In the genomic region with DNA sequence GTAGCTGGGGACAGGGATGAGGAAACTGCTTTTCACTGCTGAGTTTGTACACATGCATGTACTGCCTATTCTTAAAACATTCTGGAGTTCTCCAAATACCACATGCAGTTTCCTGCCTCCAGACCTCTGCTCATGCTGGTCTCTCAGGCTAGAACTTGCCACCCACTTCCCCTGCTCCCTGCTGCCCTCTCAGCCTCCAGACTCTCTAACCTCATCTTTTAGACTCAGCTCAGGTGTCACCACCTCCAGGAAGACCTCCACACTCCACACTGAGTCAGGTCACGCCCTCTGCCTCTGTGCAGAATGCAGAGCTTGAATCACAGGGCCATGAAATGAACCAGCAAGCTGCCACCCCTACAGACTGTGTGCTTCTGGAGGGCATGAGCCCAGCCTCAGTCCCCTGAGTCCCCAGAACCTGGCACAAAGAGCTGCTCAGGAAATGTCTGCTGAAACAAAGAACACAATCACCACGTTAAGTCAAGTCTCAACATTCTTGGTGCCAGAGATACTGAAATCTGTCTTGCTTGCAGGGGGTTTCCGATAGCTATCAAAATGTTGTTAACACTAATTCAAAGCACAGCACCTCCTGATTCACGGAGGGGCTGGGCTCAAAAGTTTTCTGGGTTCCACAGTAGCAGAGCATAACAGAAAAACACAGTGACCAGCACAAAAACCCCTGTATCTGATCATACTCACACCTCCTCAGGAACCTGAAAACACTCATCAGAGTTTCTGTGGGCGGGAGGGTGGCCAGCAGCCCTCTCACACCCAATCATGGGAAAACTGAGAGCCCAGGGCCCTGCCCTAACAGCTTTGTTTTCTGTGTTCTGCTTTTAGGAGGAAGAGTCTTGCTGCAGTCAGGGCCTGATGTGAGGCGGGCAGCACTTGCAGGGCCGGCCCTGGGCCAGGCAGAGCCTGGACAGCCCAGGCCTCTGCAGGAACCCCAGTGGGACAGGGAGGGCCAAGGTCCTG, we compare ENCODE assay signal across 8 cellular contexts. TPM values are rescaled to one million over a fixed set of nuclear protein-coding genes. Genes with fewer than 3 reads are reported as not detected.
DNase-seq lines count a peak whose midpoint lies in the region; ATAC-seq and TF ChIP-seq lines count a peak whose summit lies in the region.

No MANE protein-coding gene starts in this region.

- H3K4me1 ChIP-seq in A673 (ENCODE audit: insufficient read depth, low read length, poor library complexity, severe bottlenecking): peaks cover 15% of the 10 kb centered on the region
- H3K4me1 ChIP-seq in esophagus muscularis mucosa: peaks cover 92 to 99% (median 98%) of the 10 kb centered on the region in 4 donors

- DNase-seq in A673 (ENCODE audit: low spot score) (no peak), GM19240 (ENCODE audit: insufficient read length, low spot score) (peak; percentile 66), esophagus muscularis mucosa (ENCODE audit: extremely low spot score) (no peak), NCI-H2107 (lab: John Stamatoyannopoulos, UW) (no peak), DMS79 treated with DMSO at 0.1 percent for 48 hours (lab: John Stamatoyannopoulos, UW) (no peak)
- peak; percentile 48 for DNase-seq in activated CD4-positive, alpha-beta T cell treated with anti-CD3 and anti-CD28 coated beads, Interleukin-2, amount 50 U/mL, for 1 hour

- H3K27me3 ChIP-seq in A673 (replicated peaks; ENCODE audit: insufficient read depth, low read depth, low read length, poor library complexity) (no peaks in the 10 kb centered on the region), esophagus muscularis mucosa (no peaks in the 10 kb centered on the region)

- intact Hi-C loops in A673 (cut with micrococcal nuclease; ENCODE audit: unreplicated experiment): no loop called here
- intact Hi-C loops in esophagus muscularis mucosa (cut with DNase I): no loop called here

- H3K36me3 ChIP-seq in A673 (ENCODE audit: insufficient read depth, low read length, poor library complexity, severe bottlenecking) (no peaks in the 10 kb centered on the region), esophagus muscularis mucosa (no peaks in the 10 kb centered on the region)

- POLR2A ChIA-PET in A673 (lab: Charles Lee; ENCODE audit: low non-redundant PET): interaction anchor here (0.5 kb wide), 1 partner anchor 1823 kb away, joined by 3 read pairs; no protein-coding TSS in a partner anchor

- H3K4me3 ChIP-seq in A673 (ENCODE audit: low read depth, low read length, poor library complexity, severe bottlenecking) (no peak overlapping the region), esophagus muscularis mucosa (peak overlapping the region in 1 of 4 donors; percentile 17), skin epidermis (no peak overlapping the region)

- no peak for TF ChIP-seq POLR2A in esophagus muscularis mucosa (IDR thresholded peaks at IDR 0.05; ENCODE audit: low read depth)

- peak overlapping the region; percentile 32 for H3K27ac ChIP-seq in A673 (ENCODE audit: low read depth, low read length, poor library complexity, severe bottlenecking)
- H3K27ac ChIP-seq in esophagus muscularis mucosa (replicated peaks in 1 of 4): peak overlapping the region; percentile 75 to 82 (median 80)
- H3K27ac ChIP-seq in skin epidermis: peak overlapping the region; percentile 40 to 92 (median 75)

- CTCF ChIA-PET in A673 (lab: Charles Lee): no interaction called here

- WGBS in esophagus muscularis mucosa: 49% methylated on average over 4 of the region's 7 CpGs

- no peaks in the 10 kb centered on the region for H3K9me3 ChIP-seq in A673 (ENCODE audit: low read depth, low read length, poor library complexity, severe bottlenecking)
- H3K9me3 ChIP-seq in esophagus muscularis mucosa: no peaks in the 10 kb centered on the region

- BruUV-seq in A673 (replicated peaks; lab: Mats Ljungman, UMichigan): no TSS peak

- TF ChIP-seq CTCF in A673 (conservative IDR thresholded peaks at IDR 0.05; ENCODE audit: low read depth, low read length) (no peak), esophagus muscularis mucosa (IDR thresholded peaks at IDR 0.05) (no peak)

- no peak for TF ChIP-seq EP300 in esophagus muscularis mucosa (IDR thresholded peaks at IDR 0.05)

- ATAC-seq in HG03280 (IDR thresholded peaks at IDR 0.05; ENCODE audit: unreplicated experiment): peak; percentile 60

RNA-seq across cellular contexts. Expression of gene FAM53B, which starts 21.1 kb away (rescaled TPM):
- total RNA-seq in A673 (2021) (18.3 and 19.8 TPM in 2 replicates), esophagus muscularis mucosa (10 to 100 TPM; 25.2 to 43.3 (median 34.7) TPM)

Comparison
In these comparisons a context has a peak if more than half of its experiments do, and no peak if none do; other contexts are left out.
1. DNase-seq: peak in GM19240 (single experiment) and activated CD4-positive, alpha-beta T cell treated with anti-CD3 and anti-CD28 coated beads, Interleukin-2, amount 50 U/mL, for 1 hour (single experiment); none in A673 (single experiment), esophagus muscularis mucosa (single experiment), NCI-H2107 (single experiment) and DMS79 treated with DMSO at 0.1 percent for 48 hours (single experiment).
2. Peak in every context shown above with its lines, with median percentiles within 50 percentile points of each other: H3K27ac ChIP-seq.